ENCODE assay signal across 28 cellular contexts in the genomic region with DNA sequence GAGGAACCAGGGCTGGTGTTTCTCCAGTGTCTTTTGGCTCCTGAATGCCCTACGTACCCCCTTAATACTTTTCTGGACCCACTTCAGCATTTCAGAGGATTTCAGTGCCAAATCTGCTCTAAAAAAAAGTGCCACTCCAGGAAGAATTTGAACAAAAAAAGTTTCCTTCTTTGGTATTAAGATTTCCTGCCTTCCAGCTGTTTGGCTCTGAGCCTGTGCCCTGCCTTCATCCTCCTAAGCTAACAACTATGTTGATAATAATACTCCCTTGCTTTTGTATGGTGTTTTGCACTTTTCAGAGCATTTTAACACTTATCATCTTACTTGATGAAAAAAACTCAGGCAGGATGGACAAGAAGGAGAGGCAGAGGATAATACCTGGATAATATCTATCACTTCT.
"Had no signal": no experiment of that assay in that cellular context is flagged by ENCODE, and none has a peak within 500 bp of the region (broad histone marks: within the 10 kb centered on the region; RNA-seq: fewer than 3 reads in every experiment).

No MANE protein-coding gene starts in this region.

- H3K4me3 Mint-ChIP-seq: naive thymus-derived CD4-positive, alpha-beta T cell; nephron; stimulated activated naive CD8-positive, alpha-beta T cell treated with anti-CD3 and anti-CD28 coated beads, Interleukin-15, amount 100 ng/mL, for 72 hours had no signal

- H3K27me3 ChIP-seq: dorsolateral prefrontal cortex, gastrocnemius medialis, right lobe of liver, suprapubic skin, transverse colon, upper lobe of right lung, uterus had no signal

- ATAC-seq: esophagus mucosa; gastrocnemius medialis; left lobe of liver; naive thymus-derived CD4-positive, alpha-beta T cell; right lobe of liver; stimulated activated naive CD8-positive, alpha-beta T cell treated with anti-CD3 and anti-CD28 coated beads, Interleukin-15, amount 100 ng/mL, for 72 hours; upper lobe of right lung had no signal

- H2AFZ ChIP-seq: parathyroid adenoma had no signal

- H3K4me3 ChIP-seq: coronary artery, dorsolateral prefrontal cortex, gastrocnemius medialis, right lobe of liver, smooth muscle cell, suprapubic skin, transverse colon, upper lobe of right lung, uterus had no signal

- FAIRE-seq: kidney had no signal

- H3K36me3 Mint-ChIP-seq: naive thymus-derived CD4-positive, alpha-beta T cell had no signal

- H3K27me3 Mint-ChIP-seq: progenitor cell of endocrine pancreas; stimulated activated naive CD8-positive, alpha-beta T cell treated with anti-CD3 and anti-CD28 coated beads, Interleukin-15, amount 100 ng/mL, for 72 hours had no signal

- H3K9me3 Mint-ChIP-seq: naive thymus-derived CD4-positive, alpha-beta T cell; nephron; stimulated activated naive CD8-positive, alpha-beta T cell treated with anti-CD3 and anti-CD28 coated beads, Interleukin-15, amount 100 ng/mL, for 72 hours had no signal

- H3K9me3 ChIP-seq: gastrocnemius medialis, right lobe of liver, suprapubic skin, transverse colon, upper lobe of right lung, uterus had no signal

- H3K4me1 ChIP-seq: gastrocnemius medialis, parathyroid adenoma, right lobe of liver, suprapubic skin, transverse colon, upper lobe of right lung, uterus had no signal

- H3K9ac ChIP-seq: parathyroid adenoma had no signal

- H3K79me2 ChIP-seq: parathyroid adenoma had no signal

- H3K27ac Mint-ChIP-seq: naive thymus-derived CD4-positive, alpha-beta T cell; nephron; progenitor cell of endocrine pancreas; stimulated activated naive CD8-positive, alpha-beta T cell treated with anti-CD3 and anti-CD28 coated beads, Interleukin-15, amount 100 ng/mL, for 72 hours had no signal

- H3K36me3 ChIP-seq: gastrocnemius medialis, right lobe of liver, suprapubic skin, transverse colon, upper lobe of right lung, uterus had no signal

- H3K4me2 ChIP-seq: smooth muscle cell had no signal

- H3K4me1 Mint-ChIP-seq: nephron; stimulated activated naive CD8-positive, alpha-beta T cell treated with anti-CD3 and anti-CD28 coated beads, Interleukin-15, amount 100 ng/mL, for 72 hours had no signal

- DNase-seq: dorsolateral prefrontal cortex; effector CD4-positive, alpha-beta T cell; gastrocnemius medialis; head of caudate nucleus; kidney; mesenchymal stem cell; midbrain; naive thymus-derived CD4-positive, alpha-beta T cell; nucleus accumbens; right lobe of liver; stimulated activated CD4-positive, alpha-beta T cell treated with anti-CD3 and anti-CD28 coated beads, Interleukin-12 subunit alpha, Interleukin-12 subunit beta, amount 100 ng/mL, for 4 hours; stimulated activated CD4-positive, alpha-beta T cell treated with anti-CD3 and anti-CD28 coated beads, Interleukin-1b, Interleukin-23, amount 100 ng/mL, for 48 hours; stimulated activated CD4-positive, alpha-beta T cell treated with anti-CD3 and anti-CD28 coated beads, Interleukin-4, amount 100 ng/mL, for 1 hour; stimulated activated CD8-positive, alpha-beta memory T cell treated with anti-CD3 and anti-CD28 coated beads, Interleukin-4, amount 100 ng/mL, for 48 hours; stimulated activated naive CD4-positive, alpha-beta T cell; stimulated activated naive CD8-positive, alpha-beta T cell treated with anti-CD3 and anti-CD28 coated beads, Interleukin-15, amount 100 ng/mL, for 72 hours; transverse colon; upper lobe of right lung; uterus had no signal

- H3K27ac ChIP-seq: coronary artery, dorsolateral prefrontal cortex, epithelial cell of prostate, gastrocnemius medialis, parathyroid adenoma, right lobe of liver, suprapubic skin, transverse colon, upper lobe of right lung, uterus had no signal
